In the genomic region with DNA sequence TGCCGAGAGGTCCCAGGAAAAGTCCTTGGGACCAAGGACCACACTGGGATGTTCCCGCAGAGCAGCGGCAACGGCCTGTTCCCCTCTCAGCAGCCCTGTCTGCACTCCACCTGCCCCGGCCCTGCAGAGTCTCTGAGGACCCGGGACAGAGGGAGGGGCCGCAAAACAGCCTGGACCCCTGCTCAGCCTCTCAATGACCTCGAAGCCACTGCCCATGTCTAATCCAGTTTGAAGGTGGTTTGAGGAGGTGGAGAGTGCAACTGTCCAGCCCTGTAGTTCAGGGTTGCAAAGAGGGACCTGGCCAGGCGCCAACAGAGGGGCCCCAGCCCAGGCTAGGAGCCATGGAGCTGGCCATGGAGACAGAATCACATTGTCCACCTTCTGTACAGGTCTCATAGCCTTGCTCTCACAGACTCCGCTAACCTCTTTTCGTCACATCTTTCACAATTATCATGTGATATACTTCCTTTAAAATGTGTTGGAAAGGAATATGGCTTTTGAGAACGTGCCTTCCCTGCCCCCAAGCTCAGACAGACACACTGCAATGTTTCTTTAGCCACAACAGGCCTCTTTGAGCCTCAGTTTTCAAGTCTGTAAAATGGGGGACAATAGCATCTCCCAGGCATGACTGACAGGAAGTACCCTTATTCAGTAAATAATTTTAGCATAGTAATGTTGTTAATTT, we compare ENCODE assay signal across 2 cellular contexts.
TF ChIP-seq lines count a peak whose summit lies in the region.

No MANE protein-coding gene starts in this region.

TF ChIP-seq in Ishikawa, 13 proteins besides CTCF, POLR2A, EP300 and RAD21:
- no peak for TF ChIP-seq TCF12 (IDR thresholded peaks at IDR 0.05; ENCODE audit: low read depth)
- TF ChIP-seq NFIC (IDR thresholded peaks at IDR 0.05): peak; percentile 43; the same call in 1 of the 2 replicates

TF ChIP-seq in HepG2, 621 proteins besides CTCF, POLR2A, EP300 and RAD21:
- TF ChIP-seq ZFP90 (CRISPR knock-in tag; IDR thresholded peaks at IDR 0.05; ENCODE audit: borderline replicate concordance): no peak
- peak; percentile 70; the same call in 1 of the 2 replicates for TF ChIP-seq ZBTB33 (CRISPR knock-in tag; IDR thresholded peaks at IDR 0.05)
- peak; percentile 67; the same call in 1 of the 2 replicates for TF ChIP-seq CHD4 (IDR thresholded peaks at IDR 0.05; ENCODE audit: borderline replicate concordance, low read length)
- TF ChIP-seq RBM22 (optimal IDR thresholded peaks at IDR 0.05; ENCODE audit: low read length): peak; percentile 68
- TF ChIP-seq KLF16 (CRISPR knock-in tag; IDR thresholded peaks at IDR 0.05): no peak
- peak; percentile 38 for TF ChIP-seq HNF4A (CRISPR knock-in tag; IDR thresholded peaks at IDR 0.05)
- TF ChIP-seq SOX13 (IDR thresholded peaks at IDR 0.05): no peak
- 0 out of 4 replicates have a peak, but pooled peaks of 1 of the 2 experiments have one; percentile 4 for TF ChIP-seq SOX13 (CRISPR knock-in tag; conservative IDR thresholded peaks at IDR 0.05 in 1 of 2, IDR thresholded peaks at IDR 0.05 in 1 of 2)
- TF ChIP-seq ZBTB34 (CRISPR knock-in tag; IDR thresholded peaks at IDR 0.05): no peak
- peak; percentile 96 for TF ChIP-seq ZNF629 (CRISPR knock-in tag; conservative IDR thresholded peaks at IDR 0.05)
- 0 out of 2 replicates have a peak, but pooled peaks have one; percentile 37 for TF ChIP-seq KDM1A (CRISPR knock-in tag; IDR thresholded peaks at IDR 0.05)
- TF ChIP-seq HMG20A (CRISPR knock-in tag; IDR thresholded peaks at IDR 0.05; ENCODE audit: borderline replicate concordance): no peak
- TF ChIP-seq, protein P1, sequence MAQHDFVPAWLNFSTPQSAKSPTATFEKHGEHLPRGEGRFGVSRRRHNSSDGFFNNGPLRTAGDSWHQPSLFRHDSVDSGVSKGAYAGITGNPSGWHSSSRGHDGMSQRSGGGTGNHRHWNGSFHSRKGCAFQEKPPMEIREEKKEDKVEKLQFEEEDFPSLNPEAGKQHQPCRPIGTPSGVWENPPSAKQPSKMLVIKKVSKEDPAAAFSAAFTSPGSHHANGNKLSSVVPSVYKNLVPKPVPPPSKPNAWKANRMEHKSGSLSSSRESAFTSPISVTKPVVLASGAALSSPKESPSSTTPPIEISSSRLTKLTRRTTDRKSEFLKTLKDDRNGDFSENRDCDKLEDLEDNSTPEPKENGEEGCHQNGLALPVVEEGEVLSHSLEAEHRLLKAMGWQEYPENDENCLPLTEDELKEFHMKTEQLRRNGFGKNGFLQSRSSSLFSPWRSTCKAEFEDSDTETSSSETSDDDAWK (CRISPR knock-in tag; IDR thresholded peaks at IDR 0.05): no peak
- peak; percentile 58; the same call in 1 of the 2 replicates for TF ChIP-seq ZMYM3 (CRISPR knock-in tag; IDR thresholded peaks at IDR 0.05)
- TF ChIP-seq SIN3A (IDR thresholded peaks at IDR 0.05; ENCODE audit: borderline replicate concordance, low read depth, low read length): no peak
- no peak for TF ChIP-seq SMARCE1 (IDR thresholded peaks at IDR 0.05; ENCODE audit: borderline replicate concordance)
- TF ChIP-seq TOPORS (CRISPR knock-in tag; IDR thresholded peaks at IDR 0.05): 0 out of 2 replicates have a peak, but pooled peaks have one; percentile 30
- peak; percentile 56; the same call in 1 of the 2 replicates for TF ChIP-seq ZNF687 (CRISPR knock-in tag; IDR thresholded peaks at IDR 0.05)
